ENCODE assay signal across 17 cellular contexts in the genomic region with DNA sequence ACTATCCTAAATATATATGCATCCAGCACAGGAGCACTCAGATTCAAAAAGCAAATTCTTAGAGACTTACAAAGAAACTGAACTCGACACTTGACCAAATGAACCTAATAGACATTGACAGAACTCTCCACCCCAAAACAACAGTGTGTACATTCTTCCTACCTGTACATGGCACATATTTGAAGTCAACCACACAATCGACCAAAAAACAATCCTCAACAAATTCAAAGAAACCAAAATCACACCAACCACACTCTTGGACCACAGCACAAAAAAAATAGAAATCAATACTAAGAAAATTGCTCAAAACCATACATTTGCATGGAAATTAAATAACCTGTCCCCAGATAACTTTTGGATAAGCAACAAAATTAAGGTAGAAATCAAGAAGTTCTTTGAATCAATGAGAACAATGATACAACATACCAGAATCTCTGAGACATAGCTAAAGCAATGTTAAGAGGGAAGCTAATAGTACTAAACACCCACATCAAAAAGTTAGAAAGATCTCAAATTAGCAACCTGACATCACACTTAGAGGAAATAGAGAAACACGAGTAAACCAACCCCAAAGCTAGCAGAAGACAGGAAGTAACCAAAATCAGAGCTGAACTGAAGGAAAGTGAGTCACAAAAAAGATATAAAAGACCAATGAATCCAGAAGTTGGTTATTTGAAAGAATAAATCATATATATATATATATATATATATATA. TPM values are rescaled to one million over a fixed set of nuclear protein-coding genes. Genes with fewer than 3 reads are reported as not detected.
A peak's percentile ranks its signal among the peaks of the same experiment; 100 is the strongest.
DNase-seq lines count a peak whose midpoint lies in the region; ATAC-seq lines count a peak whose summit lies in the region.
"Had no signal": no experiment of that assay in that cellular context is flagged by ENCODE, and none has a peak within 500 bp of the region (broad histone marks: within the 10 kb centered on the region; RNA-seq: fewer than 3 reads in every experiment).

No MANE protein-coding gene starts in this region.

- peaks cover 8 to 48% (median 22%) of the 10 kb centered on the region in 4 donors for H3K4me1 Mint-ChIP-seq in CD4-positive, CD25-positive, alpha-beta regulatory T cell
- peaks cover 29 to 46% (median 29%) of the 10 kb centered on the region in 3 donors for H3K4me1 Mint-ChIP-seq in IgD-negative memory B cell
- H3K4me1 Mint-ChIP-seq in T-helper 2 cell treated with Interferon-gamma antibody and Interleukin-4, amounts not matched to agents 5 μg/mL and 100 μg/mL, for 36 hours (ENCODE audit: low read depth) = peaks cover 19% of the 10 kb centered on the region
- peaks cover 24 to 73% (median 57%) of the 10 kb centered on the region in 7 donors for H3K4me1 Mint-ChIP-seq in naive thymus-derived CD4-positive, alpha-beta T cell

- intact Hi-C loops in naive thymus-derived CD4-positive, alpha-beta T cell (cut with micrococcal nuclease) = loop anchor here (1.0 to 5.0 kb wide), 5 partner anchors 20 to 227 kb away; partner anchors contain the start of genes NFYA (in 1 of the 2), OARD1 (in 1 of the 2) and TREML2 (in 1 of the 2)

- peak overlapping the region; percentile 0 to 86 (median 80) for H3K27ac Mint-ChIP-seq in CD4-positive, CD25-positive, alpha-beta regulatory T cell
- peak overlapping the region in 2 of 3 donors; percentile 19 to 94 for H3K27ac Mint-ChIP-seq in IgD-negative memory B cell
- peak overlapping the region; percentile 58 for H3K27ac Mint-ChIP-seq in T-helper 2 cell treated with Interferon-gamma antibody and Interleukin-4, amounts not matched to agents 5 μg/mL and 100 μg/mL, for 36 hours
- peak overlapping the region; percentile 80 to 98 (median 88) for H3K27ac Mint-ChIP-seq in naive thymus-derived CD4-positive, alpha-beta T cell

- POLR2A ChIA-PET in naive thymus-derived CD4-positive, alpha-beta T cell (lab: Charles Lee) = no interaction called here

- H3K4me1 ChIP-seq in CD4-positive, CD25-positive, alpha-beta regulatory T cell (ENCODE audit: control insufficient read depth, insufficient read depth, low read length, poor library complexity, severe bottlenecking) = peaks cover 17% of the 10 kb centered on the region
- peaks cover 18 to 21% of the 10 kb centered on the region in 2 donors for H3K4me1 ChIP-seq in naive thymus-derived CD4-positive, alpha-beta T cell (ENCODE audit: control insufficient read depth in 2 of 2, insufficient read depth in 2 of 2, low read length in 2 of 2)

- CTCF ChIA-PET in naive thymus-derived CD4-positive, alpha-beta T cell (lab: Charles Lee) = interaction anchor here (0.6 to 0.9 kb wide), 5 partner anchors 18 to 72 kb away, joined by 3 to 4 read pairs (median 3); no protein-coding TSS in a partner anchor

- H3K9me3 ChIP-seq in CD4-positive, CD25-positive, alpha-beta regulatory T cell (ENCODE audit: control insufficient read depth in 2 of 2, low read length in 2 of 2) = no peaks in the 10 kb centered on the region
- H3K9me3 ChIP-seq in naive thymus-derived CD4-positive, alpha-beta T cell (ENCODE audit: control insufficient read depth in 2 of 3, low read length in 3 of 3) = no peaks in the 10 kb centered on the region

- peak in 2 of 3 donors; percentile 76 to 82 for DNase-seq in CD4-positive, CD25-positive, alpha-beta regulatory T cell
- DNase-seq in T-helper 2 cell treated with Interferon-gamma antibody and Interleukin-4, amounts not matched to agents 5 μg/mL and 100 μg/mL, for 36 hours (ENCODE audit: low spot score) = no peak
- DNase-seq in naive thymus-derived CD4-positive, alpha-beta T cell = peak in 7 of 9 donors; percentile 60 to 85 (median 81)
- no peak for DNase-seq in NCI-H1105 (lab: John Stamatoyannopoulos, UW)
- DNase-seq in NCI-H187 (lab: John Stamatoyannopoulos, UW) = no peak
- DNase-seq: activated CD4-positive, alpha-beta T cell treated with anti-CD3 and anti-CD28 coated beads, Interleukin-2, amount 50 U/mL, for 48 hours; amygdala; C1 segment of cervical spinal cord; GF-D8; hippocampal formation; left colon; NCI-H226; stimulated activated CD4-positive, alpha-beta T cell treated with anti-CD3 and anti-CD28 coated beads, Interleukin-2, amount 100 ng/mL, for 48 hours had no signal

- peak overlapping the region; percentile 1 for H3K4me3 ChIP-seq in CD4-positive, CD25-positive, alpha-beta regulatory T cell (ENCODE audit: low read depth, low read length)
- H3K4me3 ChIP-seq in naive thymus-derived CD4-positive, alpha-beta T cell (ENCODE audit: low read length) = peak overlapping the region; percentile 4

- ATAC-seq in CD4-positive, CD25-positive, alpha-beta regulatory T cell (ENCODE audit: low read depth in 2 of 2) = peak; percentile 91 to 92
- peak; percentile 94 for ATAC-seq in naive thymus-derived CD4-positive, alpha-beta T cell
- ATAC-seq in HG02870 (IDR thresholded peaks at IDR 0.05; ENCODE audit: unreplicated experiment) = no peak
- ATAC-seq in HG03108 (IDR thresholded peaks at IDR 0.05; ENCODE audit: unreplicated experiment) = no peak
- ATAC-seq: HCT116, left colon had no signal

- H3K27me3 ChIP-seq in CD4-positive, CD25-positive, alpha-beta regulatory T cell (ENCODE audit: control insufficient read depth, insufficient read depth, low read length) = peaks cover 6% of the 10 kb centered on the region
- no peaks in the 10 kb centered on the region for H3K27me3 ChIP-seq in naive thymus-derived CD4-positive, alpha-beta T cell (ENCODE audit: control insufficient read depth in 2 of 2, insufficient read depth in 2 of 2, low read length in 2 of 2)

- peaks cover 3 to 11% (median 5%) of the 10 kb centered on the region in 7 donors for H3K9me3 Mint-ChIP-seq in CD4-positive, CD25-positive, alpha-beta regulatory T cell
- peaks cover 0 to 11% (median 8%) of the 10 kb centered on the region in 3 donors for H3K9me3 Mint-ChIP-seq in IgD-negative memory B cell
- H3K9me3 Mint-ChIP-seq in T-helper 2 cell treated with Interferon-gamma antibody and Interleukin-4, amounts not matched to agents 5 μg/mL and 100 μg/mL, for 36 hours = peaks cover 26% of the 10 kb centered on the region
- H3K9me3 Mint-ChIP-seq in naive thymus-derived CD4-positive, alpha-beta T cell = peaks cover 0 to 21% (median 4%) of the 10 kb centered on the region in 11 donors

- H3K36me3 Mint-ChIP-seq in CD4-positive, CD25-positive, alpha-beta regulatory T cell = no peaks in the 10 kb centered on the region
- H3K36me3 Mint-ChIP-seq in IgD-negative memory B cell = peaks cover 2% of the 10 kb centered on the region
- peaks cover 3% of the 10 kb centered on the region for H3K36me3 Mint-ChIP-seq in T-helper 2 cell treated with Interferon-gamma antibody and Interleukin-4, amounts not matched to agents 5 μg/mL and 100 μg/mL, for 36 hours (ENCODE audit: low read depth)
- peaks cover 0 to 46% (median 0%) of the 10 kb centered on the region in 5 donors for H3K36me3 Mint-ChIP-seq in naive thymus-derived CD4-positive, alpha-beta T cell

- peak overlapping the region in 3 of 4 donors; percentile 51 to 86 (median 66) for H3K4me3 Mint-ChIP-seq in CD4-positive, CD25-positive, alpha-beta regulatory T cell
- H3K4me3 Mint-ChIP-seq in IgD-negative memory B cell = peak overlapping the region; percentile 7 to 83 (median 59)
- H3K4me3 Mint-ChIP-seq in T-helper 2 cell treated with Interferon-gamma antibody and Interleukin-4, amounts not matched to agents 5 μg/mL and 100 μg/mL, for 36 hours = peak overlapping the region; percentile 57
- H3K4me3 Mint-ChIP-seq in naive thymus-derived CD4-positive, alpha-beta T cell = peak overlapping the region; percentile 56 to 91 (median 76)

- peaks cover 4% of the 10 kb centered on the region for H3K27me3 Mint-ChIP-seq in CD4-positive, CD25-positive, alpha-beta regulatory T cell
- no peaks in the 10 kb centered on the region for H3K27me3 Mint-ChIP-seq in IgD-negative memory B cell
- H3K27me3 Mint-ChIP-seq in T-helper 2 cell treated with Interferon-gamma antibody and Interleukin-4, amounts not matched to agents 5 μg/mL and 100 μg/mL, for 36 hours (ENCODE audit: low read depth) = peaks cover 31% of the 10 kb centered on the region
- peaks cover 0 to 19% (median 0%) of the 10 kb centered on the region in 5 donors for H3K27me3 Mint-ChIP-seq in naive thymus-derived CD4-positive, alpha-beta T cell

- no peaks in the 10 kb centered on the region for H3K36me3 ChIP-seq in CD4-positive, CD25-positive, alpha-beta regulatory T cell (ENCODE audit: control insufficient read depth, insufficient read depth, low read length)
- no peaks in the 10 kb centered on the region for H3K36me3 ChIP-seq in naive thymus-derived CD4-positive, alpha-beta T cell (ENCODE audit: control insufficient read depth in 2 of 3, insufficient read depth in 3 of 3, low read length in 3 of 3)

- peak overlapping the region; percentile 48 for H3K27ac ChIP-seq in CD4-positive, CD25-positive, alpha-beta regulatory T cell (ENCODE audit: insufficient read depth, low read length, poor library complexity, severe bottlenecking)
- H3K27ac ChIP-seq in naive thymus-derived CD4-positive, alpha-beta T cell (ENCODE audit: low read depth, low read length) = peak overlapping the region; percentile 22

RNA-seq across cellular contexts. Expression of gene TREM1, which starts 12.5 kb away (rescaled TPM):
- not detected for total RNA-seq in CD4-positive, CD25-positive, alpha-beta regulatory T cell
- polyA plus RNA-seq in CD4-positive, CD25-positive, alpha-beta regulatory T cell = under 1 TPM in 1 of 4 donors, not detected in 3; 0.54 TPM
- 0.58 TPM for polyA plus RNA-seq in IgD-negative memory B cell
- total RNA-seq in naive thymus-derived CD4-positive, alpha-beta T cell = 100 to 1,000 TPM in 1 of 5 experiments, 10 to 100 TPM in 1, not detected in 3; 15.9 to 251 TPM
- not detected for polyA plus RNA-seq in naive thymus-derived CD4-positive, alpha-beta T cell

RNA-seq across cellular contexts. Expression of gene NCR2, which starts 36.5 kb away (rescaled TPM):
- not detected for total RNA-seq in CD4-positive, CD25-positive, alpha-beta regulatory T cell
- not detected for polyA plus RNA-seq in CD4-positive, CD25-positive, alpha-beta regulatory T cell
- polyA plus RNA-seq in IgD-negative memory B cell = not detected
- total RNA-seq in naive thymus-derived CD4-positive, alpha-beta T cell = not detected
- polyA plus RNA-seq in naive thymus-derived CD4-positive, alpha-beta T cell = not detected

Comparison
In these comparisons a context has a peak if more than half of its experiments do, and no peak if none do; other contexts are left out.
1. ATAC-seq: peak in CD4-positive, CD25-positive, alpha-beta regulatory T cell (2 of 2) and naive thymus-derived CD4-positive, alpha-beta T cell (single experiment); none in HG02870 (single experiment) and HG03108 (single experiment).
2. DNase-seq: peak in CD4-positive, CD25-positive, alpha-beta regulatory T cell (2 of 3) and naive thymus-derived CD4-positive, alpha-beta T cell (7 of 9); none in T-helper 2 cell treated with Interferon-gamma antibody and Interleukin-4, amounts not matched to agents 5 μg/mL and 100 μg/mL, for 36 hours (single experiment), NCI-H1105 (single experiment) and NCI-H187 (0 of 2).
3. Peak in every context shown above with its lines, with median percentiles within 50 percentile points of each other: H3K27ac Mint-ChIP-seq and H3K4me3 Mint-ChIP-seq.